12 cellular contexts compared by ENCODE assay signal in genomic region chr20:63472159-63472811, GRCh38. TPM values are rescaled to one million over a fixed set of nuclear protein-coding genes. Genes with fewer than 3 reads are reported as not detected.
DNase-seq lines count a peak whose midpoint lies in the region; ATAC-seq and TF ChIP-seq lines count a peak whose summit lies in the region.
"Had no signal": no experiment of that assay in that cellular context is flagged by ENCODE, and none has a peak within 500 bp of the region (broad histone marks: within the 10 kb centered on the region; RNA-seq: fewer than 3 reads in every experiment).

TSS of gene KCNQ2 (minus strand) at chr20:63472655. CDS start at chr20:63472463, 192 bp downstream.

- H3K4me1 Mint-ChIP-seq in neural progenitor cell = peaks cover 27% of the 10 kb centered on the region

- peak within 1 kb of the TSS; percentile 100 for H3K4me2 ChIP-seq in neural progenitor cell

- H3K4me1 ChIP-seq in HUES6 (ENCODE audit: control insufficient read depth, insufficient read depth, low read length) = peaks cover 19% of the 10 kb centered on the region; the same call in 1 of the 2 replicates
- H3K4me1 ChIP-seq in neural progenitor cell = peaks cover 10% of the 10 kb centered on the region
- H3K4me1 ChIP-seq: thyroid gland had no signal

- H3K9ac ChIP-seq in HUES6 (ENCODE audit: low read length) (no peak within 1 kb of the TSS), neural progenitor cell (peak within 1 kb of the TSS; percentile 2)

- DNase-seq in NCI-H1417 (lab: John Stamatoyannopoulos, UW) (peak in 2 of 3 experiments; percentile 73 to 74), NCI-H1417 treated with DMSO at 0.1 percent for 48 hours (lab: John Stamatoyannopoulos, UW) (no peak), dorsolateral prefrontal cortex (no peak), neural progenitor cell (ENCODE audit: low spot score) (peak; percentile 74), SHP77 treated with DMSO at 0.1 percent for 48 hours (lab: John Stamatoyannopoulos, UW) (no peak), A172 (ENCODE audit: low spot score) (no peak)
- DNase-seq: brain microvascular endothelial cell, GDM1, NCI-H226, thyroid gland had no signal

- H3K27ac ChIP-seq in HUES6 (ENCODE audit: low read depth, low read length) (no peak within 1 kb of the TSS), dorsolateral prefrontal cortex (peak within 1 kb of the TSS in 55 of 59 donors; percentile 18 to 96 (median 74)), neural progenitor cell (no peak within 1 kb of the TSS)
- H3K27ac ChIP-seq: brain microvascular endothelial cell, thyroid gland had no signal

- H2AFZ ChIP-seq in neural progenitor cell (replicated peaks) = peak within 1 kb of the TSS; percentile 76

- H3F3A ChIP-seq in neural progenitor cell (ENCODE audit: low read depth) = peaks cover 13% of the 10 kb centered on the region

- H3K36me3 ChIP-seq in HUES6 (ENCODE audit: control insufficient read depth, insufficient read depth, low read length) (no peaks in the 10 kb centered on the region), neural progenitor cell (no peaks in the 10 kb centered on the region)
- H3K36me3 ChIP-seq: brain microvascular endothelial cell, thyroid gland had no signal

- peaks cover 50% of the 10 kb centered on the region for H3K79me2 ChIP-seq in neural progenitor cell (ENCODE audit: low read depth)

- TF ChIP-seq CTCF in dorsolateral prefrontal cortex (IDR thresholded peaks at IDR 0.05 in 54 of 56, conservative IDR thresholded peaks at IDR 0.05 in 2 of 56; ENCODE audit: low read depth in 1 of 56, partially characterized antibody in 56 of 56) (no peak), neural progenitor cell (IDR thresholded peaks at IDR 0.05) (no peak)

- no peaks in the 10 kb centered on the region for H3K9me3 ChIP-seq in HUES6 (ENCODE audit: control insufficient read depth, insufficient read depth, low read depth, low read length)
- H3K9me3 ChIP-seq in neural progenitor cell (ENCODE audit: low read depth) = no peaks in the 10 kb centered on the region
- H3K9me3 ChIP-seq: thyroid gland had no signal

- peaks cover 20% of the 10 kb centered on the region for H3K27me3 Mint-ChIP-seq in neural progenitor cell (ENCODE audit: insufficient read depth, low read depth)

- intact Hi-C loops in dorsolateral prefrontal cortex (cut with DNase I) = no loop called here

- peaks cover 66% of the 10 kb centered on the region for H4K20me1 ChIP-seq in neural progenitor cell (ENCODE audit: low read depth)

- H3K27me3 ChIP-seq in HUES6 (ENCODE audit: control insufficient read depth, insufficient read depth, low read length) (peaks cover 71% of the 10 kb centered on the region), dorsolateral prefrontal cortex (peaks cover 0 to 84% (median 27%) of the 10 kb centered on the region in 45 donors), neural progenitor cell (peaks cover 34% of the 10 kb centered on the region)

- no peak within 1 kb of the TSS for H3K27ac Mint-ChIP-seq in neural progenitor cell

- no peak for ATAC-seq in GM21367 (IDR thresholded peaks at IDR 0.05; ENCODE audit: unreplicated experiment)

- H3K36me3 Mint-ChIP-seq in neural progenitor cell = no peaks in the 10 kb centered on the region

- H3K4me3 ChIP-seq in HUES6 (ENCODE audit: low read depth, low read length) = peak within 1 kb of the TSS; percentile 74
- H3K4me3 ChIP-seq in dorsolateral prefrontal cortex = peak within 1 kb of the TSS; percentile 25 to 77 (median 62)
- peak within 1 kb of the TSS; percentile 93 for H3K4me3 ChIP-seq in neural progenitor cell
- H3K4me3 ChIP-seq: thyroid gland had no signal

- no peaks in the 10 kb centered on the region for H3K9me3 Mint-ChIP-seq in neural progenitor cell

- peak within 1 kb of the TSS; percentile 86 for H3K4me3 Mint-ChIP-seq in neural progenitor cell

RNA-seq across cellular contexts. Expression of gene KCNQ2, which starts in this region (rescaled TPM):
- total RNA-seq in dorsolateral prefrontal cortex = 100 to 1,000 TPM in 119 of 120 experiments, 10 to 100 TPM in 1; 75.7 to 403 (median 241) TPM
- 39.5 and 106 TPM in 2 replicates for total RNA-seq in neural progenitor cell (ENCODE audit: low replicate concordance)
- 0.31 and 0.36 TPM in 2 replicates for total RNA-seq in A172 (2014; rRNA removed; shearing (Covaris generic))

Comparison
In these comparisons a context has a peak if more than half of its experiments do, and no peak if none do; other contexts are left out.
1. RNA of gene KCNQ2 (total RNA-seq): 75.7 to 403 TPM in dorsolateral prefrontal cortex and 39.5 to 106 TPM in neural progenitor cell; 0.31 to 0.36 TPM in A172; every median in the first group is over 10 times any median in the second.
2. DNase-seq: peak in NCI-H1417 (2 of 3) and neural progenitor cell (single experiment); none in NCI-H1417 treated with DMSO at 0.1 percent for 48 hours (single experiment), dorsolateral prefrontal cortex (0 of 10), SHP77 treated with DMSO at 0.1 percent for 48 hours (single experiment) and A172 (single experiment).
3. H3K27ac ChIP-seq: peak in dorsolateral prefrontal cortex (55 of 59); none in HUES6 (single experiment) and neural progenitor cell (single experiment).
4. Peak in every context shown above with its lines, with median percentiles within 50 percentile points of each other: H3K4me3 ChIP-seq.